In genomic region chr3:102593754-102594602, GRCh38 we compare ENCODE assay signal across 1 cellular context.
TF ChIP-seq lines count a peak whose summit lies in the region.

No MANE protein-coding gene starts in this region.

TF ChIP-seq in SK-N-SH treated with all-trans-retinoic acid at 6 μM for 48 hours, 23 proteins besides CTCF, POLR2A, EP300 and RAD21 (continued from another document):
- TF ChIP-seq PATZ1 (CRISPR knock-in tag; IDR thresholded peaks at IDR 0.05; ENCODE audit: borderline replicate concordance): peak; percentile 64; the same call in 1 of the 2 replicates
- peak; percentile 100 for TF ChIP-seq ISL1 (CRISPR knock-in tag; IDR thresholded peaks at IDR 0.05)
- no peak for TF ChIP-seq TOX (CRISPR knock-in tag; IDR thresholded peaks at IDR 0.05; ENCODE audit: borderline replicate concordance)
- TF ChIP-seq ZNF8 (CRISPR knock-in tag; IDR thresholded peaks at IDR 0.05): no peak
- TF ChIP-seq ESRRG (CRISPR knock-in tag; IDR thresholded peaks at IDR 0.05): peak; percentile 87
- TF ChIP-seq OSR1 (CRISPR knock-in tag; IDR thresholded peaks at IDR 0.05): no peak
- TF ChIP-seq CREB5 (CRISPR knock-in tag; IDR thresholded peaks at IDR 0.05; ENCODE audit: low read depth): peak; percentile 82
- peak; percentile 76 for TF ChIP-seq TCF4 (CRISPR knock-in tag; IDR thresholded peaks at IDR 0.05; ENCODE audit: borderline replicate concordance)
- TF ChIP-seq CSRNP3 (CRISPR knock-in tag; IDR thresholded peaks at IDR 0.05): peak; percentile 85
